8 cellular contexts compared by ENCODE assay signal in genomic region chr19:13880059-13880672, GRCh38. TPM values are rescaled to one million over a fixed set of nuclear protein-coding genes. Genes with fewer than 3 reads are reported as not detected.
DNase-seq lines count a peak whose midpoint lies in the region; TF ChIP-seq lines count a peak whose summit lies in the region.

No MANE protein-coding gene starts in this region.

- peaks cover 34% of the 10 kb centered on the region for H3K4me1 Mint-ChIP-seq in nephron progenitor cell
- H3K4me1 Mint-ChIP-seq in stimulated activated naive CD8-positive, alpha-beta T cell treated with anti-CD3 and anti-CD28 coated beads, Interleukin-15, Interleukin-2, amounts not matched to agents 100 ng/mL and 50 ng/mL, for 24 hours (ENCODE audit: low read depth): peaks cover 28% of the 10 kb centered on the region

- no peak overlapping the region for H3K27ac Mint-ChIP-seq in nephron progenitor cell
- peak overlapping the region; percentile 70 for H3K27ac Mint-ChIP-seq in stimulated activated naive CD8-positive, alpha-beta T cell treated with anti-CD3 and anti-CD28 coated beads, Interleukin-15, Interleukin-2, amounts not matched to agents 100 ng/mL and 50 ng/mL, for 24 hours

- H3K9me3 Mint-ChIP-seq in nephron progenitor cell: no peaks in the 10 kb centered on the region
- no peaks in the 10 kb centered on the region for H3K9me3 Mint-ChIP-seq in stimulated activated naive CD8-positive, alpha-beta T cell treated with anti-CD3 and anti-CD28 coated beads, Interleukin-15, Interleukin-2, amounts not matched to agents 100 ng/mL and 50 ng/mL, for 24 hours

- DNase-seq in EL: peak; percentile 96
- peak; percentile 97 for DNase-seq in H4 (ENCODE audit: low spot score)
- DNase-seq in LoVo (ENCODE audit: low spot score): peak; percentile 95
- DNase-seq in RWPE1 (ENCODE audit: low spot score): peak; percentile 96
- DNase-seq in activated T-helper 9 cell treated with anti-CD3 and anti-CD28 coated beads, Interleukin-2, amount 50 U/mL, for 16 hours (ENCODE audit: low read depth): peak; percentile 97
- DNase-seq in fibroblast of pulmonary artery (ENCODE audit: low read depth): peak; percentile 96
- DNase-seq in nephron progenitor cell: peak; percentile 98

- H3K4me3 ChIP-seq in fibroblast of pulmonary artery (replicated peaks; ENCODE audit: low read depth, low read length): no peak overlapping the region

- H3K27me3 Mint-ChIP-seq in nephron progenitor cell (ENCODE audit: low read depth, poor library complexity): peaks cover 13% of the 10 kb centered on the region
- no peaks in the 10 kb centered on the region for H3K27me3 Mint-ChIP-seq in stimulated activated naive CD8-positive, alpha-beta T cell treated with anti-CD3 and anti-CD28 coated beads, Interleukin-15, Interleukin-2, amounts not matched to agents 100 ng/mL and 50 ng/mL, for 24 hours

- H3K4me3 Mint-ChIP-seq in nephron progenitor cell: no peak overlapping the region
- peak overlapping the region; percentile 43 for H3K4me3 Mint-ChIP-seq in stimulated activated naive CD8-positive, alpha-beta T cell treated with anti-CD3 and anti-CD28 coated beads, Interleukin-15, Interleukin-2, amounts not matched to agents 100 ng/mL and 50 ng/mL, for 24 hours

- H3K27ac ChIP-seq in RWPE1: peak overlapping the region; percentile 83

- H3K36me3 Mint-ChIP-seq in nephron progenitor cell (ENCODE audit: low read depth): no peaks in the 10 kb centered on the region
- H3K36me3 Mint-ChIP-seq in stimulated activated naive CD8-positive, alpha-beta T cell treated with anti-CD3 and anti-CD28 coated beads, Interleukin-15, Interleukin-2, amounts not matched to agents 100 ng/mL and 50 ng/mL, for 24 hours (ENCODE audit: low read depth): no peaks in the 10 kb centered on the region

- CTCF ChIA-PET in RWPE1 (lab: Yijun Ruan, JAX): interaction anchor here (0.5 to 1.4 kb wide), 17 partner anchors 9 to 597 kb away, joined by 3 to 7 read pairs (median 3); partner anchors contain the start of gene MISP3

- TF ChIP-seq CTCF in RWPE1 (conservative IDR thresholded peaks at IDR 0.05; ENCODE audit: low read depth) (peak; percentile 100), fibroblast of pulmonary artery (IDR thresholded peaks at IDR 0.05; ENCODE audit: low read length, missing control alignments) (peak; percentile 97), nephron progenitor cell (IDR thresholded peaks at IDR 0.05) (peak; percentile 99)

- POLR2A ChIA-PET in RWPE1 (lab: Yijun Ruan, JAX; ENCODE audit: low non-redundant PET): no interaction called here

RNA-seq across cellular contexts. Expression of gene NANOS3, which starts 3.2 kb away (rescaled TPM):
- total RNA-seq in H4 (2014; rRNA removed; shearing (Covaris generic)): not detected in 2 replicates

RNA-seq across cellular contexts. Expression of gene BRME1, which starts 25.8 kb away (rescaled TPM):
- 2.3 and 5.3 TPM in 2 replicates for total RNA-seq in H4 (2014; rRNA removed; shearing (Covaris generic))

RNA-seq across cellular contexts. Expression of gene CC2D1A, which starts 25.8 kb away (rescaled TPM):
- total RNA-seq in H4 (2014; rRNA removed; shearing (Covaris generic)): 13.5 and 14.9 TPM in 2 replicates

RNA-seq across cellular contexts. Expression of gene PODNL1, which starts 58.1 kb away (rescaled TPM):
- total RNA-seq in H4 (2014; rRNA removed; shearing (Covaris generic)): 2.9 and 4.9 TPM in 2 replicates
